In the genomic region with DNA sequence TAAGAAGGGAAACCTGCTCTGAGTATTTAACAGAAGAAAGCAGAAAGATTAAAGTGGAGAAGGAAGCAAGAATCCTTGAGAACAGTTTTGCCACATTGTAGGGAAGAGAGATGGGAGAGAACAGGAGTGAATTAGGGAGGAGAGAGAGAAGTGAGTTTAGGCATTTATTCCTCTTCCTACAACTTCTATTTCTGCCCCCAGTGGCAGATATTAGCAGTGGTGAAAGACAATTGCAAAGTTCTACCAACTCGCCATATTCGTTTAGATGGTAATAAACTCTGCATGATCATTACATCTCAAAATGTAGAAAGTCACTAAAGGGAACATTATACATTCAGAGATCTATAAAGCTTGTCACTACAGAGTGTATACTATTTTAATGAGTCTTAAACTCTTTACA, we compare ENCODE assay signal across 2 cellular contexts.
TF ChIP-seq lines count a peak whose summit lies in the region.

No MANE protein-coding gene starts in this region.

TF ChIP-seq in SK-N-SH, 30 proteins besides CTCF, POLR2A, EP300 and RAD21 (continued from another document):
- TF ChIP-seq PBX3 (IDR thresholded peaks at IDR 0.05) (no peak), YY1 (IDR thresholded peaks at IDR 0.05; ENCODE audit: low read depth) (no peak), CHD2 (IDR thresholded peaks at IDR 0.05; ENCODE audit: low read length, partially characterized antibody) (no peak)

TF ChIP-seq in SK-N-SH treated with all-trans-retinoic acid at 6 μM for 48 hours, 23 proteins besides CTCF, POLR2A, EP300 and RAD21 (continued from another document):
- TF ChIP-seq CREB5 (CRISPR knock-in tag; IDR thresholded peaks at IDR 0.05; ENCODE audit: low read depth) (no peak), CSDC2 (CRISPR knock-in tag; IDR thresholded peaks at IDR 0.05) (no peak)
